In the genomic region with DNA sequence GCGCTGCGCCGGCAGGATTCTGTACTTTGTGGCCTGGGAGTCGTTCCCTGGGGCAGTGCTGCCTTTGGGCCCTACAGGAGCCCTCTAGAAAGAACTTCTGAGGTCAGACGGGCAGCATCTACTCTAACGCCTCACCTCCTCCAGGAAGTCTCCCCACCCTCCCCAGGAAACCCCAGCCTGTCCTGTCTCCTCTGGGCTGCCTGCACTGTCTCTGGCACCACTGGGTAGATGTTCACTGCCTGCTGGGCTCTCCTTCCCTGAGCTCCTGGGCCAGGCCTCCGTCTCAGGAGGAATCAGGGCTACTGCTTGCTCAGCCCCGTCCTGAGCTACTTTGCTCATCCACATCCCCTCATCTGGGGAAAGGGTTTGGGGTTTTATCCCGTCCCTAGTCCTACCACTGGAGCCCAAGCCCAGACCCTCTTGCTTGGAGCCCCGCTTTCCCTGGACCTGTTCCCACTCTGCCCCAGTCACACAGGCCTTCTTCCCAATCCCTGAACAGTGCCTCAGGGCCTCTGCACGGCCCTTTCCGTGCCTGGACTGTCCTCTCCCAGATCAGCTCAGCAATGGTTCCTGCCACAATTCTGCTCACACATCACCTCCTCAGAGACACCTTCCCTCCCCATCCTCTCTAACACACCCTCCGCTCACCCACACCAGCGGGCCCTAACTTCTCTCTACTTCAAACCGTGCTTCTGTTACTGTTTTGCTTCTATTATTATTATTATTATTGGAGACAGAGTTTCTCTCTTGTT, we compare ENCODE assay signal across 8 cellular contexts. TPM values are rescaled to one million over a fixed set of nuclear protein-coding genes. Genes with fewer than 3 reads are reported as not detected.
DNase-seq lines count a peak whose midpoint lies in the region; ATAC-seq and TF ChIP-seq lines count a peak whose summit lies in the region.

No MANE protein-coding gene starts in this region.

- H3K9ac ChIP-seq in GM23248 (no peak overlapping the region), SU-DHL-6 (ENCODE audit: low read length) (peak overlapping the region; percentile 46; the same call in 1 of the 2 replicates), skeletal muscle tissue (ENCODE audit: low read depth in 1 of 3, low read length in 3 of 3) (peak overlapping the region in 2 of 3 donors; percentile 48 to 77)

- H4K20me1 ChIP-seq in GM23248 (ENCODE audit: insufficient read depth) (no peaks in the 10 kb centered on the region), SU-DHL-6 (ENCODE audit: low read depth, low read length) (no peaks in the 10 kb centered on the region), hepatocyte (ENCODE audit: insufficient read depth, poor library complexity, severe bottlenecking) (no peaks in the 10 kb centered on the region)

- DNase-seq in GM23248 (no peak), hepatocyte (ENCODE audit: low spot score) (no peak), left colon (no peak), amniotic stem cell (lab: John Stamatoyannopoulos, UW) (no peak), DMS79 (lab: John Stamatoyannopoulos, UW) (no peak)
- DNase-seq in activated CD8-positive, alpha-beta memory T cell treated with anti-CD3 and anti-CD28 coated beads for 24 hours = no peak

- H3K36me3 ChIP-seq in GM23248 (ENCODE audit: low read depth) = no peaks in the 10 kb centered on the region
- H3K36me3 ChIP-seq in SU-DHL-6 (ENCODE audit: low read length) = no peaks in the 10 kb centered on the region
- H3K36me3 ChIP-seq in hepatocyte (replicated peaks; ENCODE audit: insufficient read depth, low read depth) = no peaks in the 10 kb centered on the region
- no peaks in the 10 kb centered on the region for H3K36me3 ChIP-seq in skeletal muscle tissue (ENCODE audit: control insufficient read depth in 3 of 3, insufficient read depth in 3 of 3, low read length in 3 of 3)

- no peaks in the 10 kb centered on the region for H3F3A ChIP-seq in GM23248 (ENCODE audit: insufficient read depth)
- H3F3A ChIP-seq in SU-DHL-6 (ENCODE audit: insufficient read depth) = no peaks in the 10 kb centered on the region

- TF ChIP-seq CTCF in SU-DHL-6 (IDR thresholded peaks at IDR 0.05; ENCODE audit: insufficient read depth, low read length, poor library complexity, severe bottlenecking) = no peak
- TF ChIP-seq CTCF in hepatocyte (IDR thresholded peaks at IDR 0.05; ENCODE audit: poor library complexity) = no peak

- no peak for ATAC-seq in left colon

- intact Hi-C loops in left colon (cut with DNase I, micrococcal nuclease) = loop anchor here (5.0 to 10.0 kb wide), 2 partner anchors 264 to 267 kb away; partner anchors contain the start of gene UPK2 (in 2 of the 2)

- peak overlapping the region; percentile 75 for H2AFZ ChIP-seq in GM23248
- H2AFZ ChIP-seq in SU-DHL-6 (ENCODE audit: low read depth, low read length, severe bottlenecking) = no peak overlapping the region
- no peak overlapping the region for H2AFZ ChIP-seq in hepatocyte

- no peaks in the 10 kb centered on the region for H3K79me2 ChIP-seq in GM23248 (ENCODE audit: insufficient read depth)
- H3K79me2 ChIP-seq in SU-DHL-6 (ENCODE audit: insufficient read depth, low read length) = no peaks in the 10 kb centered on the region
- no peaks in the 10 kb centered on the region for H3K79me2 ChIP-seq in hepatocyte

- no peak overlapping the region for H3K27ac ChIP-seq in GM23248
- H3K27ac ChIP-seq in SU-DHL-6 (ENCODE audit: low read depth, low read length) = no peak overlapping the region
- H3K27ac ChIP-seq in hepatocyte = peak overlapping the region; percentile 10
- peak overlapping the region; percentile 65 for H3K27ac ChIP-seq in skeletal muscle tissue (ENCODE audit: low read depth, low read length)

- no peaks in the 10 kb centered on the region for H3K9me2 ChIP-seq in GM23248 (ENCODE audit: insufficient read depth)
- H3K9me2 ChIP-seq in SU-DHL-6 (replicated peaks; ENCODE audit: insufficient read depth, low read length) = no peaks in the 10 kb centered on the region
- H3K9me2 ChIP-seq in hepatocyte (replicated peaks; ENCODE audit: insufficient read depth) = no peaks in the 10 kb centered on the region

- 78 to 79% methylated on average over 12 to 15 of the region's 15 CpGs for WGBS in GM23248 (ENCODE audit: low coverage in 1 of 2, low lambda C conversion rate in 2 of 2, missing lambda C conversion rate in 2 of 2), 2 experiments
- WGBS in hepatocyte (ENCODE audit: low lambda C conversion rate, missing lambda C conversion rate) = 93% methylated on average over 12 of the region's 15 CpGs

- H3K4me1 ChIP-seq in GM23248 (ENCODE audit: insufficient read depth) (0 out of 2 replicates have a peak, but pooled peaks cover 6% of the 10 kb centered on the region), hepatocyte (ENCODE audit: insufficient read depth) (peaks cover 5% of the 10 kb centered on the region), skeletal muscle tissue (ENCODE audit: control insufficient read depth in 3 of 3, insufficient read depth in 3 of 3, low read length in 3 of 3) (peaks cover 5 to 16% (median 8%) of the 10 kb centered on the region in 3 donors)

- H3K4me3 ChIP-seq in GM23248 (no peak overlapping the region), SU-DHL-6 (ENCODE audit: insufficient read depth, low read length, poor library complexity, severe bottlenecking) (no peak overlapping the region), hepatocyte (no peak overlapping the region), skeletal muscle tissue (ENCODE audit: low read length in 3 of 3) (peak overlapping the region in 2 of 3 donors; percentile 73 to 83)

- no peaks in the 10 kb centered on the region for H3K9me3 ChIP-seq in GM23248 (ENCODE audit: low read depth)
- no peaks in the 10 kb centered on the region for H3K9me3 ChIP-seq in SU-DHL-6 (ENCODE audit: insufficient read depth, low read length)
- H3K9me3 ChIP-seq in hepatocyte (ENCODE audit: low read depth) = no peaks in the 10 kb centered on the region
- no peaks in the 10 kb centered on the region for H3K9me3 ChIP-seq in skeletal muscle tissue (ENCODE audit: control insufficient read depth in 3 of 3, low read length in 3 of 3)

- in situ Hi-C loops in GM23248 (cut with MboI) = loop anchor here (10.0 kb wide), 1 partner anchor 254 kb away; no protein-coding TSS in a partner anchor

- H3K27me3 ChIP-seq in GM23248 (replicated peaks; ENCODE audit: insufficient read depth) (no peaks in the 10 kb centered on the region), SU-DHL-6 (ENCODE audit: low read length) (no peaks in the 10 kb centered on the region), hepatocyte (no peaks in the 10 kb centered on the region), skeletal muscle tissue (ENCODE audit: control insufficient read depth in 3 of 3, insufficient read depth in 3 of 3, low read length in 3 of 3) (no peaks in the 10 kb centered on the region)

- H3K4me2 ChIP-seq in GM23248 (ENCODE audit: unreplicated experiment) (no peak overlapping the region), SU-DHL-6 (ENCODE audit: low read depth, low read length, poor library complexity, severe bottlenecking) (no peak overlapping the region), hepatocyte (peak overlapping the region; percentile 26)

RNA-seq across cellular contexts. Expression of gene TREH, which starts 11.3 kb away (rescaled TPM):
- not detected in 2 replicates for total RNA-seq in GM23248 (2014; rRNA removed; shearing (Covaris generic))
- polyA plus RNA-seq in GM23248 (2016; fragmentation: Nextera tagmentation; extraction: Ambion mirVana) = 0.06 and 0.09 TPM in 2 replicates
- 6.6 and 10.2 TPM in 2 replicates for total RNA-seq in hepatocyte
- polyA plus RNA-seq in hepatocyte = 10.7 and 15.1 TPM in 2 replicates
- total RNA-seq in skeletal muscle tissue = 0.52 TPM
- 1 to 10 TPM; 1.2 to 3.3 TPM for total RNA-seq in left colon

Comparison
In these comparisons a context has a peak if more than half of its experiments do, and no peak if none do; other contexts are left out.
1. H3K27ac ChIP-seq: peak in hepatocyte (single experiment) and skeletal muscle tissue (single experiment); none in GM23248 (single experiment) and SU-DHL-6 (single experiment).
2. H3K4me3 ChIP-seq: peak in skeletal muscle tissue (2 of 3); none in GM23248 (single experiment), SU-DHL-6 (single experiment) and hepatocyte (single experiment).